8 cellular contexts compared by ENCODE assay signal in genomic region chr1:230867119-230867902, GRCh38. TPM values are rescaled to one million over a fixed set of nuclear protein-coding genes. Genes with fewer than 3 reads are reported as not detected.
DNase-seq lines count a peak whose midpoint lies in the region; ATAC-seq lines count a peak whose summit lies in the region.

No MANE protein-coding gene starts in this region.

- peak overlapping the region; percentile 100 for H3K9ac ChIP-seq in adipocyte (ENCODE audit: low read length)

- peaks cover 42% of the 10 kb centered on the region for H3K27me3 Mint-ChIP-seq in T-helper 2 cell treated with Interferon-gamma antibody and Interleukin-4, amounts not matched to agents 5 μg/mL and 100 μg/mL, for 36 hours (ENCODE audit: low read depth)
- H3K27me3 Mint-ChIP-seq in immature natural killer cell (ENCODE audit: low read depth in 3 of 3), result peaks cover 5 to 15% (median 9%) of the 10 kb centered on the region in 3 donors
- H3K27me3 Mint-ChIP-seq in stimulated activated naive B cell treated with anti-CD40 and anti-IgM and Interleukin-4, amounts not matched to agents 10 μg/mL and 1 μg/mL and 100 μg/mL, for 72 hours, result peaks cover 37 to 53% of the 10 kb centered on the region in 2 donors

- no peak overlapping the region for H3K27ac Mint-ChIP-seq in T-helper 2 cell treated with Interferon-gamma antibody and Interleukin-4, amounts not matched to agents 5 μg/mL and 100 μg/mL, for 36 hours
- peak overlapping the region in 2 of 6 donors; percentile 37 to 69 for H3K27ac Mint-ChIP-seq in immature natural killer cell
- peak overlapping the region; percentile 75 for H3K27ac Mint-ChIP-seq in stimulated activated naive B cell treated with anti-CD40 and anti-IgM and Interleukin-4, amounts not matched to agents 10 μg/mL and 1 μg/mL and 100 μg/mL, for 72 hours

- no peaks in the 10 kb centered on the region for H3K9me3 Mint-ChIP-seq in T-helper 2 cell treated with Interferon-gamma antibody and Interleukin-4, amounts not matched to agents 5 μg/mL and 100 μg/mL, for 36 hours
- no peaks in the 10 kb centered on the region for H3K9me3 Mint-ChIP-seq in immature natural killer cell
- no peaks in the 10 kb centered on the region for H3K9me3 Mint-ChIP-seq in stimulated activated naive B cell treated with anti-CD40 and anti-IgM and Interleukin-4, amounts not matched to agents 10 μg/mL and 1 μg/mL and 100 μg/mL, for 72 hours

- peaks cover 60% of the 10 kb centered on the region for H3K4me1 ChIP-seq in adipocyte (ENCODE audit: control insufficient read depth, insufficient read depth, low read length)

- no peaks in the 10 kb centered on the region for H3K9me3 ChIP-seq in adipocyte (ENCODE audit: control insufficient read depth, low read length)

- H3K27me3 ChIP-seq in adipocyte (replicated peaks; ENCODE audit: control insufficient read depth, insufficient read depth, low read length), result no peaks in the 10 kb centered on the region

- no peak for DNase-seq in T-helper 2 cell treated with Interferon-gamma antibody and Interleukin-4, amounts not matched to agents 5 μg/mL and 100 μg/mL, for 36 hours (ENCODE audit: low spot score)
- DNase-seq in T-helper 2 cell (no peak), adipocyte (ENCODE audit: low read depth) (peak; percentile 58), immature natural killer cell (no peak), NCI-H128 (lab: John Stamatoyannopoulos, UW; ENCODE audit: unreplicated experiment) (no peak), HuH-7.5 (ENCODE audit: low spot score) (no peak)
- DNase-seq in stimulated activated naive B cell treated with anti-CD40 and anti-IgM and Interleukin-4, amounts not matched to agents 10 μg/mL and 1 μg/mL and 100 μg/mL, for 72 hours, result no peak
- DNase-seq in stimulated activated CD4-positive, alpha-beta T cell treated with anti-CD3 and anti-CD28 coated beads, Interleukin-4, amount 100 ng/mL, for 24 hours, result no peak

- H3K4me3 Mint-ChIP-seq in T-helper 2 cell treated with Interferon-gamma antibody and Interleukin-4, amounts not matched to agents 5 μg/mL and 100 μg/mL, for 36 hours, result peak overlapping the region; percentile 84
- peak overlapping the region; percentile 84 to 89 (median 88) for H3K4me3 Mint-ChIP-seq in immature natural killer cell
- peak overlapping the region; percentile 81 to 89 for H3K4me3 Mint-ChIP-seq in stimulated activated naive B cell treated with anti-CD40 and anti-IgM and Interleukin-4, amounts not matched to agents 10 μg/mL and 1 μg/mL and 100 μg/mL, for 72 hours

- H3K36me3 Mint-ChIP-seq in T-helper 2 cell treated with Interferon-gamma antibody and Interleukin-4, amounts not matched to agents 5 μg/mL and 100 μg/mL, for 36 hours (ENCODE audit: low read depth), result no peaks in the 10 kb centered on the region
- H3K36me3 Mint-ChIP-seq in immature natural killer cell, result no peaks in the 10 kb centered on the region
- H3K36me3 Mint-ChIP-seq in stimulated activated naive B cell treated with anti-CD40 and anti-IgM and Interleukin-4, amounts not matched to agents 10 μg/mL and 1 μg/mL and 100 μg/mL, for 72 hours, result peaks cover 0 to 2% of the 10 kb centered on the region in 2 donors

- ATAC-seq in stimulated activated naive B cell treated with anti-CD40 and anti-IgM and Interleukin-4, amounts not matched to agents 10 μg/mL and 1 μg/mL and 100 μg/mL, for 72 hours (replicated peaks), result no peak

- H3K4me1 Mint-ChIP-seq in T-helper 2 cell treated with Interferon-gamma antibody and Interleukin-4, amounts not matched to agents 5 μg/mL and 100 μg/mL, for 36 hours (ENCODE audit: low read depth), result peaks cover 10% of the 10 kb centered on the region
- H3K4me1 Mint-ChIP-seq in immature natural killer cell, result peaks cover 9 to 16% of the 10 kb centered on the region in 2 donors
- peaks cover 16 to 21% of the 10 kb centered on the region in 2 donors for H3K4me1 Mint-ChIP-seq in stimulated activated naive B cell treated with anti-CD40 and anti-IgM and Interleukin-4, amounts not matched to agents 10 μg/mL and 1 μg/mL and 100 μg/mL, for 72 hours

- H3K4me3 ChIP-seq in adipocyte (ENCODE audit: low read length), result peak overlapping the region; percentile 99

- H3K36me3 ChIP-seq in adipocyte (ENCODE audit: control insufficient read depth, insufficient read depth, low read length, severe bottlenecking), result no peaks in the 10 kb centered on the region

RNA-seq across cellular contexts. Expression of gene C1orf198, which starts 1.0 kb away (rescaled TPM):
- 1 to 10 TPM; 2.6 to 4.9 (median 4.8) TPM for polyA plus RNA-seq in immature natural killer cell
